Comparison of ENCODE assay signal across 8 cellular contexts in genomic region chr7:19772858-19773337, GRCh38. TPM values are rescaled to one million over a fixed set of nuclear protein-coding genes. Genes with fewer than 3 reads are reported as not detected.
DNase-seq lines count a peak whose midpoint lies in the region; ATAC-seq and TF ChIP-seq lines count a peak whose summit lies in the region.

No MANE protein-coding gene starts in this region.

- H3K9me3 ChIP-seq in endodermal cell (ENCODE audit: control insufficient read depth, low read length) (no peaks in the 10 kb centered on the region), neural cell (ENCODE audit: low read length) (no peaks in the 10 kb centered on the region)

- H3K27me3 Mint-ChIP-seq in endodermal cell (ENCODE audit: insufficient read depth) = peaks cover 56% of the 10 kb centered on the region

- no peaks in the 10 kb centered on the region for H3K36me3 Mint-ChIP-seq in endodermal cell (ENCODE audit: low read depth)

- TF ChIP-seq CTCF in endodermal cell (conservative IDR thresholded peaks at IDR 0.05) (no peak), neural cell (IDR thresholded peaks at IDR 0.05; ENCODE audit: poor library complexity, severe bottlenecking) (no peak)

- H2AFZ ChIP-seq in neural cell (ENCODE audit: low read depth, low read length) = peak overlapping the region; percentile 91

- peaks cover 8% of the 10 kb centered on the region for H3K4me1 Mint-ChIP-seq in endodermal cell

- H3K27me3 ChIP-seq in endodermal cell (ENCODE audit: control insufficient read depth, insufficient read depth, low read length, poor library complexity, severe bottlenecking) (peaks cover 37% of the 10 kb centered on the region), neural cell (ENCODE audit: insufficient read depth, low read depth, low read length) (peaks cover 13% of the 10 kb centered on the region)

- peak overlapping the region; percentile 74 for H3K4me2 ChIP-seq in neural cell (ENCODE audit: low read length)

- H3K79me2 ChIP-seq in neural cell (replicated peaks; ENCODE audit: insufficient read depth, low read length) = peaks cover 31% of the 10 kb centered on the region

- TF ChIP-seq EP300 in neural cell (conservative IDR thresholded peaks at IDR 0.05; ENCODE audit: poor library complexity, severe bottlenecking) = no peak

- no peaks in the 10 kb centered on the region for H3K9me3 Mint-ChIP-seq in endodermal cell

- no peak for TF ChIP-seq RAD21 in neural cell (conservative IDR thresholded peaks at IDR 0.05)

- no peak overlapping the region for H3K9ac ChIP-seq in endodermal cell (ENCODE audit: extremely low read depth, low read length, poor library complexity, severe bottlenecking)
- H3K9ac ChIP-seq in neural cell (ENCODE audit: low read length) = peak overlapping the region; percentile 89

- H3K36me3 ChIP-seq in endodermal cell (ENCODE audit: control insufficient read depth, insufficient read depth, low read length) (no peaks in the 10 kb centered on the region), neural cell (ENCODE audit: insufficient read depth, low read length) (no peaks in the 10 kb centered on the region)

- DNase-seq in COLO668 (lab: John Stamatoyannopoulos, UW; ENCODE audit: unreplicated experiment) = peak; percentile 52
- DNase-seq in NCI-H146 (lab: John Stamatoyannopoulos, UW) = peak; percentile 34
- peak; percentile 92 for DNase-seq in endodermal cell
- DNase-seq in effector CD8-positive, alpha-beta T cell (lab: John Stamatoyannopoulos, UW) = no peak

- peaks cover 3% of the 10 kb centered on the region for H3K4me1 ChIP-seq in endodermal cell (ENCODE audit: control insufficient read depth, insufficient read depth, low read length)

- ATAC-seq in esophagus mucosa = no peak
- no peak for ATAC-seq in HG03139 (IDR thresholded peaks at IDR 0.05; ENCODE audit: unreplicated experiment)
- no peak for ATAC-seq in HG03135 (IDR thresholded peaks at IDR 0.05; ENCODE audit: unreplicated experiment)

- no peaks in the 10 kb centered on the region for H3F3A ChIP-seq in neural cell (ENCODE audit: insufficient read depth, low read length, poor library complexity, severe bottlenecking)

- H3K4me3 ChIP-seq in endodermal cell (ENCODE audit: low read length) = peak overlapping the region; percentile 82
- peak overlapping the region; percentile 82 for H3K4me3 ChIP-seq in neural cell (ENCODE audit: low read length)

- no peaks in the 10 kb centered on the region for H4K20me1 ChIP-seq in neural cell (ENCODE audit: insufficient read depth)

- 0 to 4% methylated on average over 15 to 27 of the region's 27 CpGs for WGBS in endodermal cell (ENCODE audit: insufficient coverage in 1 of 2, insufficient read length in 1 of 2), 2 experiments

- no peak overlapping the region for H3K27ac ChIP-seq in endodermal cell (ENCODE audit: low read depth, low read length)
- peak overlapping the region; percentile 87 for H3K27ac ChIP-seq in neural cell (ENCODE audit: low read length)

- peak overlapping the region; percentile 55 for H3K4me3 Mint-ChIP-seq in endodermal cell

- H3K9me2 ChIP-seq in neural cell (ENCODE audit: insufficient read depth, low read length) = no peaks in the 10 kb centered on the region

- no peak overlapping the region for H3K27ac Mint-ChIP-seq in endodermal cell

TF ChIP-seq in neural cell, 6 proteins besides CTCF, POLR2A, EP300 and RAD21:
- no peak for TF ChIP-seq POLR2AphosphoS5 (IDR thresholded peaks at IDR 0.05)
- no peak for TF ChIP-seq EZH2 (IDR thresholded peaks at IDR 0.05; ENCODE audit: borderline replicate concordance, insufficient read depth, low read length, poor library complexity, severe bottlenecking)
- peak; percentile 83 for TF ChIP-seq REST (IDR thresholded peaks at IDR 0.05; ENCODE audit: borderline replicate concordance)
- peak; percentile 5 for TF ChIP-seq MXI1 (conservative IDR thresholded peaks at IDR 0.05; ENCODE audit: poor library complexity, severe bottlenecking)
- no peak for TF ChIP-seq SMC3 (conservative IDR thresholded peaks at IDR 0.05; ENCODE audit: poor library complexity)
- TF ChIP-seq TAF1 (IDR thresholded peaks at IDR 0.05; ENCODE audit: low read depth) = peak; percentile 33

RNA-seq across cellular contexts. Expression of gene TMEM196, which starts 0.5 kb away (rescaled TPM):
- total RNA-seq in endodermal cell (not detected), esophagus mucosa (not detected)
- 0.68 TPM for polyA plus RNA-seq in endodermal cell (2013, experiment 1 of 2)
- 0.41 TPM for polyA plus RNA-seq in endodermal cell (2013, experiment 2 of 2)
- polyA plus RNA-seq in neural cell = 30.3 and 35.7 TPM in 2 replicates
- 48.5 and 54.6 TPM in 2 replicates for polyA minus RNA-seq in neural cell
